10 cellular contexts compared by ENCODE assay signal in the genomic region with DNA sequence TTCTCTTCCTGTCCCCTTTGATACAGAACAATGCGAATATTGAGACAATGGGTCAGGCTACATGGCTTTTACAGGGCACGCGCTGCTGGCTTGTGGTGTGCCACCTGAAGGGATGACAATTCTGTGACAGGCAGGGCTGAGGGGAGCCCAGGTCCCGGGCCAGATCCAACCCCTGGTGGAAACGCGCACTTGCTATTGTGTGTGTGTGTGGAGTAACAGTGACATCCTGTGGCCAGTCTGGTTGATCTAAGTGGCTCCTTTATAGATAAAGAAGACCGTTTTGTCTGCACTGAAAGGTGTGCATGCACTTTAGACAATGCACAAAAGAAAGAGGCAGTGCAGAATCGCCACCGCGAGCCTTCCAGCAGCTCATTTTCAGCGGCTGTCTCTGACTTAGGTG.
DNase-seq lines count a peak whose midpoint lies in the region; ATAC-seq and TF ChIP-seq lines count a peak whose summit lies in the region.
"Had no signal": no experiment of that assay in that cellular context is flagged by ENCODE, and none has a peak within 500 bp of the region (broad histone marks: within the 10 kb centered on the region; RNA-seq: fewer than 3 reads in every experiment).

No MANE protein-coding gene starts in this region.

- TF ChIP-seq CTCF in VCaP (conservative IDR thresholded peaks at IDR 0.05): peak; percentile 90
- TF ChIP-seq CTCF in lung (IDR thresholded peaks at IDR 0.05; ENCODE audit: control extremely low read depth, extremely low read depth): no peak
- no peak for TF ChIP-seq CTCF in GM13976 (IDR thresholded peaks at IDR 0.05; ENCODE audit: borderline replicate concordance, control extremely low read depth, extremely low read depth, insufficient read depth, missing control alignments)

- DNase-seq in DMS53 (lab: John Stamatoyannopoulos, UW): peak; percentile 62
- peak; percentile 33 for DNase-seq in KBM-7
- peak; percentile 21 for DNase-seq in lung (ENCODE audit: low spot score)
- DNase-seq in NCI-H1694 (lab: John Stamatoyannopoulos, UW): no peak
- no peak for DNase-seq in GM13976 (ENCODE audit: low spot score)
- DNase-seq: activated CD8-positive, alpha-beta memory T cell treated with anti-CD3 and anti-CD28 coated beads, Interleukin-2, amount 10 ng/mL, durations not matched to agents 7 days and 5 days had no signal

- in situ Hi-C loops in KBM-7 (cut with MboI; ENCODE audit: low pct_unique_long_range_greater_than_20kb, low sequenced_read_pairs) (loop anchor here (25.0 kb wide), 1 partner anchor 97 kb away; no protein-coding TSS in a partner anchor), GM13976 (cut with MboI; ENCODE audit: low sequenced_read_pairs, unreplicated experiment) (no loop called here)

- ATAC-seq in lung (ENCODE audit: insufficient read depth, low FRiP score) (no peak), HG03520 (IDR thresholded peaks at IDR 0.05; ENCODE audit: unreplicated experiment) (no peak), HG03280 (IDR thresholded peaks at IDR 0.05; ENCODE audit: unreplicated experiment) (no peak)
- ATAC-seq: activated CD8-positive, alpha-beta memory T cell treated with anti-CD3 and anti-CD28 coated beads, Interleukin-2, amount 10 ng/mL, durations not matched to agents 7 days and 5 days had no signal

- H3K4me3 ChIP-seq in lung: no peak overlapping the region
- H3K4me3 ChIP-seq: prostate gland had no signal

- no peaks in the 10 kb centered on the region for H3K27me3 ChIP-seq in lung (ENCODE audit: control insufficient read depth, insufficient read depth)

- no peak overlapping the region for H3K27ac ChIP-seq in VCaP
- no peak overlapping the region for H3K27ac ChIP-seq in lung (ENCODE audit: low read depth in 1 of 2, low read length in 1 of 2)
- H3K27ac ChIP-seq: prostate gland had no signal

- H3K4me1 ChIP-seq in lung (ENCODE audit: control insufficient read depth in 2 of 2, insufficient read depth in 2 of 2, low read length in 2 of 2): no peaks in the 10 kb centered on the region
- H3K4me1 ChIP-seq: prostate gland had no signal

- peaks cover 0 to 3% of the 10 kb centered on the region in 2 donors for H3K9me3 ChIP-seq in lung (ENCODE audit: control insufficient read depth in 2 of 2, insufficient read depth in 1 of 2, low read length in 1 of 2)
- H3K9me3 ChIP-seq: prostate gland had no signal

- WGBS in lung, 2 donors: 75 to 85% methylated on average over 11 of the region's 11 CpGs

- no peaks in the 10 kb centered on the region for H3K36me3 ChIP-seq in lung (ENCODE audit: control insufficient read depth in 2 of 2, insufficient read depth in 2 of 2, low read length in 2 of 2)
- H3K36me3 ChIP-seq: prostate gland had no signal

Comparison
In these comparisons a context has a peak if more than half of its experiments do, and no peak if none do; other contexts are left out.
1. DNase-seq: peak in DMS53 (single experiment), KBM-7 (single experiment) and lung (single experiment); none in NCI-H1694 (single experiment) and GM13976 (single experiment).